17 cellular contexts compared by ENCODE assay signal in genomic region chr6:40349566-40350192, GRCh38.
DNase-seq lines count a peak whose midpoint lies in the region; ATAC-seq and TF ChIP-seq lines count a peak whose summit lies in the region.
"Had no signal": no experiment of that assay in that cellular context is flagged by ENCODE, and none has a peak within 500 bp of the region (broad histone marks: within the 10 kb centered on the region; RNA-seq: fewer than 3 reads in every experiment).

No MANE protein-coding gene starts in this region.

- WGBS in lung, 2 donors = 59 to 64% methylated on average over 11 of the region's 11 CpGs
- WGBS in smooth muscle cell (ENCODE audit: low lambda C conversion rate) = 56% methylated on average over 11 of the region's 11 CpGs
- 8 to 11% methylated on average over 11 of the region's 11 CpGs for WGBS in GM23248 (ENCODE audit: low coverage in 1 of 2, low lambda C conversion rate in 2 of 2, missing lambda C conversion rate in 2 of 2), 2 experiments

- H4K20me1 ChIP-seq in smooth muscle cell (ENCODE audit: low read depth) = no peaks in the 10 kb centered on the region
- H4K20me1 ChIP-seq in GM23248 (ENCODE audit: insufficient read depth) = no peaks in the 10 kb centered on the region

- ATAC-seq in lung (ENCODE audit: insufficient read depth, low FRiP score) = no peak
- ATAC-seq: activated CD4-positive, alpha-beta T cell treated with anti-CD3 and anti-CD28 coated beads for 36 hours; foreskin keratinocyte; stimulated activated naive B cell treated with anti-CD40 and anti-IgM and Interleukin-4, amounts not matched to agents 10 μg/mL and 1 μg/mL and 100 μg/mL, for 72 hours had no signal

- DNase-seq in GM10248 (ENCODE audit: extremely low spot score) = peak; percentile 2
- peak; percentile 86 for DNase-seq in NCI-H2171 treated with DMSO at 0.1 percent for 48 hours (lab: John Stamatoyannopoulos, UW)
- DNase-seq in lung (ENCODE audit: low spot score) = peak; percentile 20
- no peak for DNase-seq in smooth muscle cell (lab: John Stamatoyannopoulos, UW; ENCODE audit: unreplicated experiment)
- DNase-seq in colonic mucosa = no peak
- DNase-seq in midbrain (lab: John Stamatoyannopoulos, UW) = no peak
- no peak for DNase-seq in GM23248
- DNase-seq: activated CD4-positive, alpha-beta T cell treated with anti-CD3 and anti-CD28 coated beads for 36 hours; activated effector memory CD4-positive, alpha-beta T cell treated with Interleukin-2 at 50 U/mL for 16 hours; COR-L47; foreskin keratinocyte; NCI-H1105 treated with DMSO at 0.1 percent for 48 hours; RPMI8226; stimulated activated naive B cell treated with anti-CD40 and anti-IgM and Interleukin-4, amounts not matched to agents 10 μg/mL and 1 μg/mL and 100 μg/mL, for 72 hours; thyroid gland had no signal

- no peaks in the 10 kb centered on the region for H3K79me2 ChIP-seq in smooth muscle cell (ENCODE audit: low read depth)
- no peaks in the 10 kb centered on the region for H3K79me2 ChIP-seq in GM23248 (ENCODE audit: insufficient read depth)

- H3K27ac ChIP-seq in lung (ENCODE audit: low read depth in 1 of 2, low read length in 1 of 2) (no peak overlapping the region), smooth muscle cell (ENCODE audit: low read depth) (peak overlapping the region; percentile 55), colonic mucosa (no peak overlapping the region), GM23248 (no peak overlapping the region)
- H3K27ac ChIP-seq: breast epithelium, foreskin keratinocyte, thyroid gland had no signal

- H3K36me3 ChIP-seq in lung (ENCODE audit: control insufficient read depth in 2 of 2, insufficient read depth in 2 of 2, low read length in 2 of 2) (no peaks in the 10 kb centered on the region), smooth muscle cell (ENCODE audit: low read depth) (no peaks in the 10 kb centered on the region), colonic mucosa (no peaks in the 10 kb centered on the region), GM23248 (ENCODE audit: low read depth) (no peaks in the 10 kb centered on the region)
- H3K36me3 ChIP-seq: breast epithelium, HAP-1, thyroid gland had no signal

- intact Hi-C loops in colonic mucosa (cut with DNase I) = no loop called here

- no peak overlapping the region for H2AFZ ChIP-seq in smooth muscle cell (ENCODE audit: low read depth)
- H2AFZ ChIP-seq in GM23248 = no peak overlapping the region

- no peak overlapping the region for H3K9ac ChIP-seq in smooth muscle cell (ENCODE audit: low read depth)
- no peak overlapping the region for H3K9ac ChIP-seq in colonic mucosa (ENCODE audit: low read depth in 2 of 2, low read length in 2 of 2)
- H3K9ac ChIP-seq in GM23248 = no peak overlapping the region

- in situ Hi-C loops in GM23248 (cut with MboI) = no loop called here

- H3K4me2 ChIP-seq in smooth muscle cell = peak overlapping the region; percentile 47
- H3K4me2 ChIP-seq in GM23248 (ENCODE audit: unreplicated experiment) = no peak overlapping the region

- H3K27me3 ChIP-seq in lung (ENCODE audit: control insufficient read depth, insufficient read depth) = no peaks in the 10 kb centered on the region
- H3K27me3 ChIP-seq in smooth muscle cell (ENCODE audit: low read depth) = no peaks in the 10 kb centered on the region
- H3K27me3 ChIP-seq in colonic mucosa = no peaks in the 10 kb centered on the region
- H3K27me3 ChIP-seq in GM23248 (replicated peaks; ENCODE audit: insufficient read depth) = no peaks in the 10 kb centered on the region
- H3K27me3 ChIP-seq: breast epithelium, foreskin keratinocyte, thyroid gland had no signal

- H3F3A ChIP-seq in smooth muscle cell (ENCODE audit: low read depth) (no peaks in the 10 kb centered on the region), GM23248 (ENCODE audit: insufficient read depth) (no peaks in the 10 kb centered on the region)

- CTCF ChIA-PET in GM10248 (lab: Yijun Ruan, JAX) = interaction anchor here (0.7 kb wide), 1 partner anchor 13 kb away, joined by 3 read pairs; no protein-coding TSS in a partner anchor

- H3K4me1 ChIP-seq in lung (ENCODE audit: control insufficient read depth in 2 of 2, insufficient read depth in 2 of 2, low read length in 2 of 2) = peaks cover 0 to 2% of the 10 kb centered on the region in 2 donors
- peaks cover 20% of the 10 kb centered on the region for H3K4me1 ChIP-seq in smooth muscle cell (ENCODE audit: low read depth)
- H3K4me1 ChIP-seq in colonic mucosa = no peaks in the 10 kb centered on the region
- no peaks in the 10 kb centered on the region for H3K4me1 ChIP-seq in GM23248 (ENCODE audit: insufficient read depth)
- H3K4me1 ChIP-seq: breast epithelium, foreskin keratinocyte, HAP-1, thyroid gland had no signal

- H3K4me3 ChIP-seq in lung = no peak overlapping the region
- no peak overlapping the region for H3K4me3 ChIP-seq in smooth muscle cell
- H3K4me3 ChIP-seq in colonic mucosa = no peak overlapping the region
- no peak overlapping the region for H3K4me3 ChIP-seq in GM23248
- H3K4me3 ChIP-seq: breast epithelium, HAP-1, thyroid gland had no signal

- H3K9me2 ChIP-seq in GM23248 (ENCODE audit: insufficient read depth) = no peaks in the 10 kb centered on the region

- H3K9me3 ChIP-seq in lung (ENCODE audit: control insufficient read depth in 2 of 2, insufficient read depth in 1 of 2, low read length in 1 of 2) (peaks cover 0 to 2% of the 10 kb centered on the region in 2 donors), smooth muscle cell (replicated peaks; ENCODE audit: low read depth) (no peaks in the 10 kb centered on the region), colonic mucosa (no peaks in the 10 kb centered on the region), GM23248 (ENCODE audit: low read depth) (no peaks in the 10 kb centered on the region)
- H3K9me3 ChIP-seq: breast epithelium, HAP-1, thyroid gland had no signal

- POLR2A ChIA-PET in GM10248 (lab: Yijun Ruan, JAX) = no interaction called here

- no peak for TF ChIP-seq CTCF in GM10248 (IDR thresholded peaks at IDR 0.05; ENCODE audit: control extremely low read depth, extremely low read depth, low read depth, missing control alignments)
- no peak for TF ChIP-seq CTCF in lung (IDR thresholded peaks at IDR 0.05; ENCODE audit: control extremely low read depth, extremely low read depth)
- TF ChIP-seq CTCF in smooth muscle cell (IDR thresholded peaks at IDR 0.05; ENCODE audit: borderline replicate concordance, insufficient read depth, poor library complexity, severe bottlenecking) = no peak
- no peak for TF ChIP-seq CTCF in colonic mucosa (IDR thresholded peaks at IDR 0.05)

Comparison
In these comparisons a context has a peak if more than half of its experiments do, and no peak if none do; other contexts are left out.
1. DNase-seq: peak in GM10248 (single experiment), NCI-H2171 treated with DMSO at 0.1 percent for 48 hours (single experiment) and lung (single experiment); none in smooth muscle cell (single experiment), colonic mucosa (single experiment), midbrain (single experiment) and GM23248 (single experiment).